Comparison of ENCODE assay signal across 1 cellular context in genomic region chr15:65869127-65869953, GRCh38.
A peak's percentile ranks its signal among the peaks of the same experiment; 100 is the strongest.
TF ChIP-seq lines count a peak whose summit lies in the region.

RAB11A (plus strand) TSS chr15:65869491; CDS start chr15:65869586, 95 bp downstream.

TF ChIP-seq in K562, 482 proteins besides CTCF, POLR2A, EP300 and RAD21 (continued from another document and continues in another):
- TF ChIP-seq CEBPZ (IDR thresholded peaks at IDR 0.05; ENCODE audit: borderline replicate concordance, low read depth, low read length) = no peak
- no peak for TF ChIP-seq ZNF609 (CRISPR knock-in tag; IDR thresholded peaks at IDR 0.05; ENCODE audit: borderline replicate concordance)
- no peak for TF ChIP-seq MXD1 (CRISPR knock-in tag; IDR thresholded peaks at IDR 0.05; ENCODE audit: borderline replicate concordance, poor library complexity, severe bottlenecking)
- TF ChIP-seq NFRKB (IDR thresholded peaks at IDR 0.05; ENCODE audit: low read depth) = 0 out of 2 replicates have a peak, but pooled peaks have one; percentile 16
- no peak for TF ChIP-seq WHSC1 (IDR thresholded peaks at IDR 0.05; ENCODE audit: low read length)
- TF ChIP-seq PCBP2 (IDR thresholded peaks at IDR 0.05; ENCODE audit: low read depth, low read length, poor library complexity, severe bottlenecking) = no peak
- TF ChIP-seq ZKSCAN1 (IDR thresholded peaks at IDR 0.05; ENCODE audit: low read depth, low read length) = no peak
- TF ChIP-seq ETV6 (IDR thresholded peaks at IDR 0.05; ENCODE audit: borderline replicate concordance in 1 of 2, low read depth in 2 of 2, low read length in 1 of 2) = peak in 1 of 2 experiments; percentile 77; a peak in 2 of 4 replicates
- peak; percentile 30; the same call in 1 of the 2 replicates for TF ChIP-seq ETV6 (CRISPR knock-in tag; IDR thresholded peaks at IDR 0.05; ENCODE audit: borderline replicate concordance)
- TF ChIP-seq MNT (conservative IDR thresholded peaks at IDR 0.05) = peak; percentile 91 to 93
- TF ChIP-seq SIN3B (IDR thresholded peaks at IDR 0.05; ENCODE audit: low read depth) = peak; percentile 67; the same call in 1 of the 2 replicates
- TF ChIP-seq ZNF24 (IDR thresholded peaks at IDR 0.05) = 0 out of 2 replicates have a peak, but pooled peaks have one; percentile 30
- TF ChIP-seq PHF20 (IDR thresholded peaks at IDR 0.05; ENCODE audit: partially characterized antibody) = peak; percentile 47
- no peak for TF ChIP-seq NONO (IDR thresholded peaks at IDR 0.05; ENCODE audit: low read depth in 2 of 2, low read length in 1 of 2)
- TF ChIP-seq ZNF592 (IDR thresholded peaks at IDR 0.05) = peak; percentile 94; the same call in 1 of the 2 replicates
- peak; percentile 70 for TF ChIP-seq CBX1 (IDR thresholded peaks at IDR 0.05; ENCODE audit: low read depth)
- peak; percentile 52; the same call in 1 of the 2 replicates for TF ChIP-seq TAF7 (tag; IDR thresholded peaks at IDR 0.05)
- no peak for TF ChIP-seq EWSR1 (IDR thresholded peaks at IDR 0.05; ENCODE audit: borderline replicate concordance, low read depth, partially characterized antibody)
- TF ChIP-seq PKNOX1 (IDR thresholded peaks at IDR 0.05) = peak; percentile 77
- 0 out of 2 replicates have a peak, but pooled peaks have one; percentile 50 for TF ChIP-seq ZBTB43 (CRISPR knock-in tag; IDR thresholded peaks at IDR 0.05)
- TF ChIP-seq ATF7 (IDR thresholded peaks at IDR 0.05) = peak; percentile 85
- TF ChIP-seq OTX1 (CRISPR knock-in tag; IDR thresholded peaks at IDR 0.05) = peak; percentile 45; the same call in 1 of the 2 replicates
- TF ChIP-seq POLR3A (IDR thresholded peaks at IDR 0.05; ENCODE audit: borderline replicate concordance, extremely low read depth, insufficient read depth, insufficient read length) = peak; percentile 98
- no peak for TF ChIP-seq ATF1 (CRISPR knock-in tag; IDR thresholded peaks at IDR 0.05)
- peak; percentile 92 for TF ChIP-seq ATF1 (tag; IDR thresholded peaks at IDR 0.05)
- TF ChIP-seq ZNF324 (CRISPR knock-in tag; IDR thresholded peaks at IDR 0.05) = no peak
- peak; percentile 10; the same call in 1 of the 2 replicates for TF ChIP-seq SMARCE1 (IDR thresholded peaks at IDR 0.05)
- TF ChIP-seq MYNN (IDR thresholded peaks at IDR 0.05) = no peak
- TF ChIP-seq MYNN (CRISPR knock-in tag; IDR thresholded peaks at IDR 0.05) = no peak
- TF ChIP-seq ZNF518B (CRISPR knock-in tag; IDR thresholded peaks at IDR 0.05) = no peak
- no peak for TF ChIP-seq FUS (optimal IDR thresholded peaks at IDR 0.05; ENCODE audit: low read depth, low read length)
- TF ChIP-seq ZKSCAN3 (CRISPR knock-in tag; IDR thresholded peaks at IDR 0.05) = no peak
- TF ChIP-seq EGR1 (conservative IDR thresholded peaks at IDR 0.05) = peak; percentile 93
- TF ChIP-seq KAT8 (IDR thresholded peaks at IDR 0.05; ENCODE audit: low read depth) = no peak
- TF ChIP-seq SAFB2 (IDR thresholded peaks at IDR 0.05; ENCODE audit: borderline replicate concordance, low read depth, low read length, severe bottlenecking) = no peak
